Comparison of ENCODE assay signal across 21 cellular contexts in genomic region chr11:63699906-63700305, GRCh38. TPM values are rescaled to one million over a fixed set of nuclear protein-coding genes. Genes with fewer than 3 reads are reported as not detected.
DNase-seq lines count a peak whose midpoint lies in the region; ATAC-seq and TF ChIP-seq lines count a peak whose summit lies in the region.
"Had no signal": no experiment of that assay in that cellular context is flagged by ENCODE, and none has a peak within 500 bp of the region (broad histone marks: within the 10 kb centered on the region; RNA-seq: fewer than 3 reads in every experiment).

No MANE protein-coding gene starts in this region.

- H3K4me1 Mint-ChIP-seq in activated T-helper 2 cell treated with anti-CD3 and anti-CD28 coated beads, Interferon-gamma antibody, Interleukin-2, Interleukin-4, amounts not matched to agents 10 μg/mL and 5 μg/mL and 100 μg/mL, durations not matched to agents 14 hours and 24 hours and 36 hours (ENCODE audit: low read depth) = peaks cover 11% of the 10 kb centered on the region

- DNase-seq in LNCaP clone FGC (ENCODE audit: low read depth) (peak; percentile 87), suprapubic skin (ENCODE audit: low spot score in 2 of 2) (no peak), GM20000 (ENCODE audit: low spot score) (no peak), COLO829 (ENCODE audit: low spot score) (no peak)
- no peak for DNase-seq in activated T-helper 2 cell treated with anti-CD3 and anti-CD28 coated beads, Interferon-gamma antibody, Interleukin-2, Interleukin-4, amounts not matched to agents 10 μg/mL and 5 μg/mL and 100 μg/mL, durations not matched to agents 14 hours and 24 hours and 36 hours (ENCODE audit: low spot score)
- DNase-seq: activated CD8-positive, alpha-beta memory T cell treated with anti-CD3 and anti-CD28 coated beads, Interleukin-2, amount 50 U/mL, for 4 hours; activated effector memory CD4-positive, alpha-beta T cell treated with anti-CD3 and anti-CD28 coated beads, Interleukin-2, amount 50 U/mL, for 16 hours; CD4-positive, alpha-beta memory T cell; DMS153; GDM1; KG1; kidney glomerular epithelial cell; natural killer cell; NCI-H1694; NK-92 treated with Interleukin-12 subunit alpha and Interleukin-12 subunit beta, amount 100 ng/mL, for 24 hours; ovary; stimulated activated CD4-positive, alpha-beta T cell treated with anti-CD3 and anti-CD28 coated beads, Interleukin-15, amount 100 ng/mL, for 24 hours; T-helper 2 cell; uterus had no signal

- H3K4me3 ChIP-seq in LNCaP clone FGC (ENCODE audit: low read depth, low read length) (0 out of 2 replicates have a peak overlapping the region, but pooled peaks have one; percentile 19), suprapubic skin (peak overlapping the region; percentile 16)
- H3K4me3 ChIP-seq: ovary, uterus had no signal

- H3K36me3 ChIP-seq in suprapubic skin = no peaks in the 10 kb centered on the region
- H3K36me3 ChIP-seq: ovary, uterus had no signal

- no peak for ATAC-seq in GM19455 (IDR thresholded peaks at IDR 0.05; ENCODE audit: unreplicated experiment)
- ATAC-seq: natural killer cell had no signal

- H3K4me1 ChIP-seq in suprapubic skin = peaks cover 41% of the 10 kb centered on the region
- H3K4me1 ChIP-seq: uterus had no signal

- no peaks in the 10 kb centered on the region for H3K27me3 Mint-ChIP-seq in activated T-helper 2 cell treated with anti-CD3 and anti-CD28 coated beads, Interferon-gamma antibody, Interleukin-2, Interleukin-4, amounts not matched to agents 10 μg/mL and 5 μg/mL and 100 μg/mL, durations not matched to agents 14 hours and 24 hours and 36 hours (ENCODE audit: low read depth)
- H3K27me3 Mint-ChIP-seq: CD4-positive, alpha-beta memory T cell had no signal

- no peak overlapping the region for H3K4me3 Mint-ChIP-seq in activated T-helper 2 cell treated with anti-CD3 and anti-CD28 coated beads, Interferon-gamma antibody, Interleukin-2, Interleukin-4, amounts not matched to agents 10 μg/mL and 5 μg/mL and 100 μg/mL, durations not matched to agents 14 hours and 24 hours and 36 hours (ENCODE audit: low read depth)
- H3K4me3 Mint-ChIP-seq: CD4-positive, alpha-beta memory T cell; natural killer cell had no signal

- no peaks in the 10 kb centered on the region for H3K9me3 Mint-ChIP-seq in activated T-helper 2 cell treated with anti-CD3 and anti-CD28 coated beads, Interferon-gamma antibody, Interleukin-2, Interleukin-4, amounts not matched to agents 10 μg/mL and 5 μg/mL and 100 μg/mL, durations not matched to agents 14 hours and 24 hours and 36 hours
- H3K9me3 Mint-ChIP-seq: CD4-positive, alpha-beta memory T cell; natural killer cell had no signal

- peak overlapping the region; percentile 4 for H3K27ac Mint-ChIP-seq in activated T-helper 2 cell treated with anti-CD3 and anti-CD28 coated beads, Interferon-gamma antibody, Interleukin-2, Interleukin-4, amounts not matched to agents 10 μg/mL and 5 μg/mL and 100 μg/mL, durations not matched to agents 14 hours and 24 hours and 36 hours
- H3K27ac Mint-ChIP-seq: natural killer cell had no signal

- no peaks in the 10 kb centered on the region for H3K9me3 ChIP-seq in suprapubic skin
- H3K9me3 ChIP-seq: ovary, uterus had no signal

- TF ChIP-seq EP300 in suprapubic skin (IDR thresholded peaks at IDR 0.05) = no peak

- H3K27me3 ChIP-seq in layer of hippocampus (ENCODE audit: control insufficient read depth, insufficient read depth, low read length) = no peaks in the 10 kb centered on the region
- no peaks in the 10 kb centered on the region for H3K27me3 ChIP-seq in suprapubic skin
- H3K27me3 ChIP-seq: ovary, uterus had no signal

- TF ChIP-seq CTCF in LNCaP clone FGC (IDR thresholded peaks at IDR 0.05; ENCODE audit: control insufficient read depth, extremely low read depth, insufficient read depth) (no peak), suprapubic skin (IDR thresholded peaks at IDR 0.05) (no peak), GM20000 (IDR thresholded peaks at IDR 0.05; ENCODE audit: extremely low read depth, missing control alignments) (no peak)

- H3K27ac ChIP-seq in layer of hippocampus (ENCODE audit: low read depth, low read length) (peak overlapping the region; percentile 4), suprapubic skin (peak overlapping the region; percentile 90)
- H3K27ac ChIP-seq: ovary had no signal

- intact Hi-C loops in activated T-helper 2 cell treated with anti-CD3 and anti-CD28 coated beads, Interferon-gamma antibody, Interleukin-2, Interleukin-4, amounts not matched to agents 10 μg/mL and 5 μg/mL and 100 μg/mL, durations not matched to agents 14 hours and 24 hours and 36 hours (cut with micrococcal nuclease) = no loop called here

- WGBS in suprapubic skin = 54% methylated on average over 1 of the region's 1 CpG

- H3K36me3 Mint-ChIP-seq in activated T-helper 2 cell treated with anti-CD3 and anti-CD28 coated beads, Interferon-gamma antibody, Interleukin-2, Interleukin-4, amounts not matched to agents 10 μg/mL and 5 μg/mL and 100 μg/mL, durations not matched to agents 14 hours and 24 hours and 36 hours (ENCODE audit: low read depth) = peaks cover 9% of the 10 kb centered on the region
- H3K36me3 Mint-ChIP-seq: natural killer cell had no signal

- TF ChIP-seq POLR2A in suprapubic skin (IDR thresholded peaks at IDR 0.05) = no peak

RNA-seq across cellular contexts. Expression of gene RTN3, which starts 18.6 kb away (rescaled TPM):
- total RNA-seq in activated T-helper 2 cell treated with anti-CD3 and anti-CD28 coated beads, Interferon-gamma antibody, Interleukin-2, Interleukin-4, amounts not matched to agents 10 μg/mL and 5 μg/mL and 100 μg/mL, durations not matched to agents 14 hours and 24 hours and 36 hours = 61.1 and 64.1 TPM in 2 replicates
- 100 to 1,000 TPM; 161 to 221 (median 193) TPM for total RNA-seq in suprapubic skin

RNA-seq across cellular contexts. Expression of gene ATL3, which starts 28.7 kb away (rescaled TPM):
- 38.6 and 38.8 TPM in 2 replicates for total RNA-seq in activated T-helper 2 cell treated with anti-CD3 and anti-CD28 coated beads, Interferon-gamma antibody, Interleukin-2, Interleukin-4, amounts not matched to agents 10 μg/mL and 5 μg/mL and 100 μg/mL, durations not matched to agents 14 hours and 24 hours and 36 hours
- 10 to 100 TPM; 72.2 to 89.0 (median 80.9) TPM for total RNA-seq in suprapubic skin
